Comparison of ENCODE assay signal across 1 cellular context in genomic region chr11:72585762-72586590, GRCh38.
TF ChIP-seq lines count a peak whose summit lies in the region.

No MANE protein-coding gene starts in this region.

TF ChIP-seq in IMR-90, 13 proteins besides CTCF, POLR2A, EP300 and RAD21:
- TF ChIP-seq MXI1 (IDR thresholded peaks at IDR 0.05; ENCODE audit: borderline replicate concordance, low read depth, low read length) (no peak), SMC3 (IDR thresholded peaks at IDR 0.05; ENCODE audit: low read depth, low read length) (peak; percentile 57)
TF ChIP-seq in IMR-90: peak in this region for 1.
